10 cellular contexts compared by ENCODE assay signal in the genomic region with DNA sequence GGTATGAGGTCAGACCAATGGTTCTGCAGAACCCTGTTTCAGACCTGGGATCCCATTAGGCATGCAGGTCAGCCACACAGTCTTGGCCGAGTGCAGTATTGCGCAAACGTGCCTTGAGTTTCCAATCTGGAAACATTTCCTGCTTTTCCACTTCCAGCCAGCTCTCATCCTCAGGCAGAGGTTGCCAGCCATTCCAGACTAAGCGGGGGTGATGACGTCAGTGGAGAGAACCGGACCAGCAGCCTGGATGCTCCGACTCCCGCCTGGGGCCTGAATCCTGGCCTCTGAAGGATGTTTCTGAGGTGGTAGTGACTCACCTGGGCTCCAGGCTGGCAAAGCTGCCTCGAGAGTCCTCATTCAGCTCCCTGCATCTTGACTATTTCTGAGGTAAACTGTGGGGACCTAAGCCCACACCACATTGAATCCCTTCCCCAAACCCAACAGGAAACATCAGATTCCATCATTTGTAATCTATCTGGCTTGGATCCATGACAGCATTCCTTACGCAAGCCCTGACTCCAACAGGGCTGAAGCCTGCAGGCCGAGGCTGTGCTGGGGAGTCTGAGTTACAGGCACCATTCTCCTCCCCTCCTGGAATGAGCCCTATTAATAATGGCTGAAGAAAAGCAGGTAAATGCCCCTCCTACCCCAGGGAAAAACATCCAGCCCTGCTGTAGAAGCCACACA.
DNase-seq lines count a peak whose midpoint lies in the region; ATAC-seq and TF ChIP-seq lines count a peak whose summit lies in the region.
"Had no signal": no experiment of that assay in that cellular context is flagged by ENCODE, and none has a peak within 500 bp of the region (broad histone marks: within the 10 kb centered on the region; RNA-seq: fewer than 3 reads in every experiment).

No MANE protein-coding gene starts in this region.

- H3K36me3 ChIP-seq in Panc1 (ENCODE audit: control insufficient read depth, insufficient read depth, low read length), result no peaks in the 10 kb centered on the region
- no peaks in the 10 kb centered on the region for H3K36me3 ChIP-seq in fibroblast of lung (ENCODE audit: control insufficient read depth, insufficient read depth, low read length)

- H3K9ac ChIP-seq in fibroblast of lung (ENCODE audit: insufficient read depth, low read length), result no peak overlapping the region

- no peaks in the 10 kb centered on the region for H3K27me3 ChIP-seq in Panc1 (ENCODE audit: control insufficient read depth, insufficient read depth, low read length)
- no peaks in the 10 kb centered on the region for H3K27me3 ChIP-seq in fibroblast of lung (ENCODE audit: control insufficient read depth, insufficient read depth, low read length)

- peak overlapping the region; percentile 3 for H3K4me2 ChIP-seq in fibroblast of lung (ENCODE audit: extremely low read depth, insufficient read depth, low read length)

- peaks cover 14% of the 10 kb centered on the region for H3K4me1 ChIP-seq in Panc1 (ENCODE audit: control insufficient read depth, insufficient read depth, low read length)
- peaks cover 9% of the 10 kb centered on the region for H3K4me1 ChIP-seq in fibroblast of lung (ENCODE audit: control insufficient read depth, extremely low read depth, insufficient read depth, low read length)

- no peaks in the 10 kb centered on the region for H3K36me3 Mint-ChIP-seq in activated naive CD8-positive, alpha-beta T cell treated with anti-CD3 and anti-CD28 coated beads for 36 hours

- H2AFZ ChIP-seq in fibroblast of lung (ENCODE audit: low read length), result peak overlapping the region; percentile 3

- CTCF ChIA-PET in Panc1 (lab: Charles Lee), result interaction anchor here (1.5 kb wide), 1 partner anchor 83 kb away, joined by 3 read pairs; a partner anchor contains a TSS

- H3K27ac ChIP-seq in Panc1 (ENCODE audit: low read length) (no peak overlapping the region), fibroblast of lung (ENCODE audit: insufficient read depth, low read length) (peak overlapping the region; percentile 58)

- H3K9me3 Mint-ChIP-seq in activated naive CD8-positive, alpha-beta T cell treated with anti-CD3 and anti-CD28 coated beads for 36 hours, result no peaks in the 10 kb centered on the region
- H3K9me3 Mint-ChIP-seq: dendritic cell treated with granulocyte-macrophage colony-stimulating factor and Interleukin-4, amounts not matched to agents 40 ng/mL and 50 ng/mL, for 4 days had no signal

- TF ChIP-seq CTCF in AG09319 (IDR thresholded peaks at IDR 0.05; ENCODE audit: low read depth, low read length) (no peak), Panc1 (IDR thresholded peaks at IDR 0.05) (no peak), fibroblast of lung (conservative IDR thresholded peaks at IDR 0.05 in 1 of 2, IDR thresholded peaks at IDR 0.05 in 1 of 2; ENCODE audit: low read depth in 1 of 2, low read length in 2 of 2) (no peak), GM10266 (IDR thresholded peaks at IDR 0.05; ENCODE audit: control insufficient read depth, insufficient read depth, low read depth, missing control alignments) (no peak)

- H4K20me1 ChIP-seq in fibroblast of lung (ENCODE audit: control insufficient read depth, extremely low read depth, insufficient read depth, low read length), result no peaks in the 10 kb centered on the region

- no peak overlapping the region for H3K4me3 Mint-ChIP-seq in activated naive CD8-positive, alpha-beta T cell treated with anti-CD3 and anti-CD28 coated beads for 36 hours
- H3K4me3 Mint-ChIP-seq: dendritic cell treated with granulocyte-macrophage colony-stimulating factor and Interleukin-4, amounts not matched to agents 40 ng/mL and 50 ng/mL, for 4 days had no signal

- ATAC-seq in Panc1, result peak; percentile 74

- no TSS peak for BruUV-seq in Panc1 (replicated peaks; lab: Mats Ljungman, UMichigan)

- DNase-seq in AG09319 (ENCODE audit: extremely low read depth, low read depth) (peak; percentile 91), Panc1 (ENCODE audit: low read depth, low spot score) (no peak), fibroblast of lung (ENCODE audit: low read depth in 2 of 2) (peak; percentile 97 to 98), nucleus accumbens (lab: John Stamatoyannopoulos, UW) (peak in 48 of 56 donors; percentile 10 to 84 (median 52)), GM10266 (ENCODE audit: extremely low spot score) (no peak), LoVo (ENCODE audit: low spot score) (no peak)
- DNase-seq in activated naive CD8-positive, alpha-beta T cell treated with anti-CD3 and anti-CD28 coated beads for 36 hours, result no peak
- no peak for DNase-seq in effector CD8-positive, alpha-beta T cell (lab: John Stamatoyannopoulos, UW)
- DNase-seq: GF-D8 had no signal

- H3K27me3 Mint-ChIP-seq in activated naive CD8-positive, alpha-beta T cell treated with anti-CD3 and anti-CD28 coated beads for 36 hours, result no peaks in the 10 kb centered on the region

- intact Hi-C loops in Panc1 (cut with micrococcal nuclease; ENCODE audit: unreplicated experiment), result no loop called here

- POLR2A ChIA-PET in Panc1 (lab: Charles Lee), result no interaction called here

- no peaks in the 10 kb centered on the region for H3K79me2 ChIP-seq in fibroblast of lung (ENCODE audit: control insufficient read depth, insufficient read depth, low read length)

- no peaks in the 10 kb centered on the region for H3K9me3 ChIP-seq in Panc1 (ENCODE audit: control insufficient read depth, insufficient read depth, low read depth, low read length)
- no peaks in the 10 kb centered on the region for H3K9me3 ChIP-seq in fibroblast of lung (ENCODE audit: control insufficient read depth, insufficient read depth, low read depth, low read length)

- H3K4me1 Mint-ChIP-seq in activated naive CD8-positive, alpha-beta T cell treated with anti-CD3 and anti-CD28 coated beads for 36 hours, result peaks cover 14% of the 10 kb centered on the region

- H3K4me3 ChIP-seq in Panc1 (ENCODE audit: low read depth in 2 of 2, low read length in 2 of 2) (no peak overlapping the region), fibroblast of lung (replicated peaks in 1 of 4; ENCODE audit: control extremely low read depth in 1 of 4, insufficient read depth in 1 of 4, low read depth in 3 of 4, low read length in 4 of 4) (no peak overlapping the region)

- H3K27ac Mint-ChIP-seq in activated naive CD8-positive, alpha-beta T cell treated with anti-CD3 and anti-CD28 coated beads for 36 hours, result no peak overlapping the region
- H3K27ac Mint-ChIP-seq: dendritic cell treated with granulocyte-macrophage colony-stimulating factor and Interleukin-4, amounts not matched to agents 40 ng/mL and 50 ng/mL, for 4 days had no signal

- in situ Hi-C loops in Panc1 (cut with HindIII; ENCODE audit: low pct_unique_long_range_greater_than_20kb, low sequenced_read_pairs), result no loop called here

Comparison
In these comparisons a context has a peak if more than half of its experiments do, and no peak if none do; other contexts are left out.
1. DNase-seq: peak in AG09319 (single experiment), fibroblast of lung (2 of 2) and nucleus accumbens (48 of 56); none in Panc1 (single experiment), GM10266 (single experiment), LoVo (single experiment), activated naive CD8-positive, alpha-beta T cell treated with anti-CD3 and anti-CD28 coated beads for 36 hours (single experiment) and effector CD8-positive, alpha-beta T cell (single experiment).